17 cellular contexts compared by ENCODE assay signal in genomic region chr2:120894936-120895335, GRCh38.
DNase-seq lines count a peak whose midpoint lies in the region; ATAC-seq and TF ChIP-seq lines count a peak whose summit lies in the region.
"Had no signal": no experiment of that assay in that cellular context is flagged by ENCODE, and none has a peak within 500 bp of the region (broad histone marks: within the 10 kb centered on the region; RNA-seq: fewer than 3 reads in every experiment).

No MANE protein-coding gene starts in this region.

- no peaks in the 10 kb centered on the region for H3K9me3 ChIP-seq in lower lobe of right lung
- H3K9me3 ChIP-seq: SJSA1 had no signal

- ATAC-seq in lower lobe of right lung, result no peak
- no peak for ATAC-seq in GM21515 (IDR thresholded peaks at IDR 0.05; ENCODE audit: unreplicated experiment)
- ATAC-seq: HCT116 had no signal

- H3K9me3 Mint-ChIP-seq in HFFc6, result no peaks in the 10 kb centered on the region
- H3K9me3 Mint-ChIP-seq in chondrocyte (ENCODE audit: low read depth), result no peaks in the 10 kb centered on the region

- H3K27me3 ChIP-seq in lower lobe of right lung (ENCODE audit: low read depth), result peaks cover 3% of the 10 kb centered on the region
- H3K27me3 ChIP-seq: SJSA1 had no signal

- DNase-seq in HFFc6, result no peak
- peak; percentile 34 for DNase-seq in chondrocyte (ENCODE audit: low spot score)
- DNase-seq in lower lobe of right lung, result peak; percentile 12
- DNase-seq in putamen (ENCODE audit: low spot score), result peak; percentile 38
- DNase-seq in activated naive CD4-positive, alpha-beta T cell treated with Interleukin-2 at 50 U/mL for 16 hours, result no peak
- DNase-seq in stimulated activated CD4-positive, alpha-beta T cell treated with anti-CD3 and anti-CD28 coated beads, Interleukin-2, amount 100 ng/mL, for 24 hours, result no peak
- DNase-seq: MV-4-11; NCI-H1436 treated with DMSO at 0.1 percent for 48 hours; NCI-H226; NCI-H526; NK-92 treated with Interleukin-12 subunit alpha and Interleukin-12 subunit beta, amount 100 ng/mL, for 24 hours; OCI-M1; RPMI8226 had no signal

- peak overlapping the region; percentile 70; the same call in 1 of the 2 replicates for H3K27ac Mint-ChIP-seq in HFFc6
- H3K27ac Mint-ChIP-seq in chondrocyte (ENCODE audit: unreplicated experiment), result peak overlapping the region; percentile 95

- H3K4me3 Mint-ChIP-seq in HFFc6, result no peak overlapping the region
- no peak overlapping the region for H3K4me3 Mint-ChIP-seq in chondrocyte (ENCODE audit: unreplicated experiment)

- peaks cover 48% of the 10 kb centered on the region for H3K4me1 Mint-ChIP-seq in HFFc6 (ENCODE audit: low read depth)
- peaks cover 43% of the 10 kb centered on the region for H3K4me1 Mint-ChIP-seq in chondrocyte (ENCODE audit: low read depth)

- H3K36me3 Mint-ChIP-seq in HFFc6 (ENCODE audit: low read depth) (peaks cover 22% of the 10 kb centered on the region), chondrocyte (ENCODE audit: low read depth) (peaks cover 1% of the 10 kb centered on the region)

- intact Hi-C loops in lower lobe of right lung (cut with DNase I), result no loop called here

- no peak overlapping the region for H3K27ac ChIP-seq in lower lobe of right lung
- H3K27ac ChIP-seq: HL-60 had no signal

- TF ChIP-seq CTCF in HFFc6 (IDR thresholded peaks at IDR 0.05) (no peak), chondrocyte (IDR thresholded peaks at IDR 0.05) (no peak), lower lobe of right lung (IDR thresholded peaks at IDR 0.05) (no peak)

- H3K4me1 ChIP-seq in lower lobe of right lung, result no peaks in the 10 kb centered on the region

- H3K36me3 ChIP-seq in lower lobe of right lung, result no peaks in the 10 kb centered on the region

- no peak overlapping the region for H3K4me3 ChIP-seq in lower lobe of right lung
- H3K4me3 ChIP-seq: SJSA1 had no signal

- H3K27me3 Mint-ChIP-seq in HFFc6 (ENCODE audit: insufficient read depth) (peaks cover 8% of the 10 kb centered on the region), chondrocyte (ENCODE audit: low read depth) (no peaks in the 10 kb centered on the region)

Comparison
In these comparisons a context has a peak if more than half of its experiments do, and no peak if none do; other contexts are left out.
1. DNase-seq: peak in chondrocyte (single experiment), lower lobe of right lung (single experiment) and putamen (single experiment); none in HFFc6 (single experiment), activated naive CD4-positive, alpha-beta T cell treated with Interleukin-2 at 50 U/mL for 16 hours (single experiment) and stimulated activated CD4-positive, alpha-beta T cell treated with anti-CD3 and anti-CD28 coated beads, Interleukin-2, amount 100 ng/mL, for 24 hours (0 of 2).